Comparison of ENCODE assay signal across 23 cellular contexts in genomic region chr10:87646920-87647319, GRCh38. TPM values are rescaled to one million over a fixed set of nuclear protein-coding genes. Genes with fewer than 3 reads are reported as not detected.
A peak's percentile ranks its signal among the peaks of the same experiment; 100 is the strongest.
DNase-seq lines count a peak whose midpoint lies in the region; TF ChIP-seq lines count a peak whose summit lies in the region.
"Had no signal": no experiment of that assay in that cellular context is flagged by ENCODE, and none has a peak within 500 bp of the region (broad histone marks: within the 10 kb centered on the region; RNA-seq: fewer than 3 reads in every experiment).

No MANE protein-coding gene starts in this region.

- no peak overlapping the region for H3K4me3 ChIP-seq in epithelial cell of esophagus (ENCODE audit: low read length)
- H3K4me3 ChIP-seq: left ventricle myocardium inferior, thyroid gland had no signal

- H3K9me3 Mint-ChIP-seq in activated naive CD4-positive, alpha-beta T cell treated with anti-CD3 and anti-CD28 coated beads for 36 hours: peaks cover 10% of the 10 kb centered on the region
- no peaks in the 10 kb centered on the region for H3K9me3 Mint-ChIP-seq in activated naive CD4-positive, alpha-beta T cell treated with anti-CD3 and anti-CD28 coated beads, Interleukin-2, amount 10 ng/mL, durations not matched to agents 7 days and 5 days
- H3K9me3 Mint-ChIP-seq in stimulated activated naive CD8-positive, alpha-beta T cell treated with anti-CD3 and anti-CD28 coated beads, Interleukin-15, Interleukin-2, amounts not matched to agents 100 ng/mL and 50 ng/mL, for 24 hours: peaks cover 9% of the 10 kb centered on the region
- H3K9me3 Mint-ChIP-seq in osteocyte (ENCODE audit: unreplicated experiment): no peaks in the 10 kb centered on the region
- H3K9me3 Mint-ChIP-seq: CD4-positive, CD25-positive, alpha-beta regulatory T cell; immature natural killer cell had no signal

- H3K36me3 Mint-ChIP-seq in activated naive CD4-positive, alpha-beta T cell treated with anti-CD3 and anti-CD28 coated beads for 36 hours (ENCODE audit: low read depth): peaks cover 2% of the 10 kb centered on the region
- no peaks in the 10 kb centered on the region for H3K36me3 Mint-ChIP-seq in activated naive CD4-positive, alpha-beta T cell treated with anti-CD3 and anti-CD28 coated beads, Interleukin-2, amount 10 ng/mL, durations not matched to agents 7 days and 5 days
- H3K36me3 Mint-ChIP-seq in stimulated activated naive CD8-positive, alpha-beta T cell treated with anti-CD3 and anti-CD28 coated beads, Interleukin-15, Interleukin-2, amounts not matched to agents 100 ng/mL and 50 ng/mL, for 24 hours (ENCODE audit: low read depth): peaks cover 3% of the 10 kb centered on the region
- H3K36me3 Mint-ChIP-seq in osteocyte (ENCODE audit: unreplicated experiment): no peaks in the 10 kb centered on the region
- H3K36me3 Mint-ChIP-seq: CD4-positive, CD25-positive, alpha-beta regulatory T cell; immature natural killer cell had no signal

- peaks cover 20% of the 10 kb centered on the region for H3K4me1 Mint-ChIP-seq in activated naive CD4-positive, alpha-beta T cell treated with anti-CD3 and anti-CD28 coated beads for 36 hours (ENCODE audit: low read depth)
- H3K4me1 Mint-ChIP-seq in activated naive CD4-positive, alpha-beta T cell treated with anti-CD3 and anti-CD28 coated beads, Interleukin-2, amount 10 ng/mL, durations not matched to agents 7 days and 5 days: no peaks in the 10 kb centered on the region
- peaks cover 37% of the 10 kb centered on the region for H3K4me1 Mint-ChIP-seq in stimulated activated naive CD8-positive, alpha-beta T cell treated with anti-CD3 and anti-CD28 coated beads, Interleukin-15, Interleukin-2, amounts not matched to agents 100 ng/mL and 50 ng/mL, for 24 hours (ENCODE audit: low read depth)
- peaks cover 4% of the 10 kb centered on the region for H3K4me1 Mint-ChIP-seq in osteocyte (ENCODE audit: unreplicated experiment)
- H3K4me1 Mint-ChIP-seq: CD4-positive, CD25-positive, alpha-beta regulatory T cell; immature natural killer cell; naive thymus-derived CD4-positive, alpha-beta T cell had no signal

- no peak overlapping the region for H3K4me3 Mint-ChIP-seq in activated naive CD4-positive, alpha-beta T cell treated with anti-CD3 and anti-CD28 coated beads for 36 hours
- no peak overlapping the region for H3K4me3 Mint-ChIP-seq in activated naive CD4-positive, alpha-beta T cell treated with anti-CD3 and anti-CD28 coated beads, Interleukin-2, amount 10 ng/mL, durations not matched to agents 7 days and 5 days
- peak overlapping the region; percentile 19 for H3K4me3 Mint-ChIP-seq in stimulated activated naive CD8-positive, alpha-beta T cell treated with anti-CD3 and anti-CD28 coated beads, Interleukin-15, Interleukin-2, amounts not matched to agents 100 ng/mL and 50 ng/mL, for 24 hours
- H3K4me3 Mint-ChIP-seq in osteocyte (ENCODE audit: unreplicated experiment): no peak overlapping the region
- H3K4me3 Mint-ChIP-seq: CD4-positive, CD25-positive, alpha-beta regulatory T cell; immature natural killer cell; naive thymus-derived CD4-positive, alpha-beta T cell had no signal

- no peak overlapping the region for H3K27ac Mint-ChIP-seq in activated naive CD4-positive, alpha-beta T cell treated with anti-CD3 and anti-CD28 coated beads for 36 hours
- H3K27ac Mint-ChIP-seq in activated naive CD4-positive, alpha-beta T cell treated with anti-CD3 and anti-CD28 coated beads, Interleukin-2, amount 10 ng/mL, durations not matched to agents 7 days and 5 days: no peak overlapping the region
- peak overlapping the region; percentile 70 for H3K27ac Mint-ChIP-seq in stimulated activated naive CD8-positive, alpha-beta T cell treated with anti-CD3 and anti-CD28 coated beads, Interleukin-15, Interleukin-2, amounts not matched to agents 100 ng/mL and 50 ng/mL, for 24 hours
- H3K27ac Mint-ChIP-seq in osteocyte (ENCODE audit: unreplicated experiment): no peak overlapping the region
- H3K27ac Mint-ChIP-seq: CD4-positive, CD25-positive, alpha-beta regulatory T cell; immature natural killer cell; naive thymus-derived CD4-positive, alpha-beta T cell had no signal

- DNase-seq in activated naive CD4-positive, alpha-beta T cell treated with anti-CD3 and anti-CD28 coated beads for 36 hours: peak; percentile 42
- DNase-seq in activated naive CD4-positive, alpha-beta T cell treated with anti-CD3 and anti-CD28 coated beads, Interleukin-2, amount 10 ng/mL, durations not matched to agents 7 days and 5 days: no peak
- DNase-seq in RPMI8226 (peak; percentile 10), epithelial cell of esophagus (ENCODE audit: low read depth) (peak; percentile 30), NCI-H524 (lab: John Stamatoyannopoulos, UW) (no peak), osteocyte (ENCODE audit: extremely low spot score, unreplicated experiment) (no peak)
- DNase-seq in stimulated activated naive CD4-positive, alpha-beta T cell (lab: John Stamatoyannopoulos, UW): no peak
- DNase-seq: brain microvascular endothelial cell; CD4-positive, CD25-positive, alpha-beta regulatory T cell; effector CD8-positive, alpha-beta T cell; erythroblast; foreskin melanocyte; immature natural killer cell; left ventricle myocardium inferior; naive thymus-derived CD4-positive, alpha-beta T cell; NCI-H1048; NCI-H187; NCI-H748 treated with DMSO at 0.1 percent for 48 hours; nucleus accumbens; thyroid gland; WERI-Rb-1 had no signal

- CTCF ChIA-PET in activated naive CD4-positive, alpha-beta T cell treated with anti-CD3 and anti-CD28 coated beads for 36 hours (lab: Charles Lee): no interaction called here
- CTCF ChIA-PET in activated naive CD4-positive, alpha-beta T cell treated with anti-CD3 and anti-CD28 coated beads, Interleukin-2, amount 10 ng/mL, durations not matched to agents 7 days and 5 days (lab: Charles Lee): interaction anchor here (2.7 kb wide), 1 partner anchor 11 kb away, joined by 8 read pairs; no protein-coding TSS in a partner anchor

- peaks cover 4% of the 10 kb centered on the region for H3K27me3 Mint-ChIP-seq in activated naive CD4-positive, alpha-beta T cell treated with anti-CD3 and anti-CD28 coated beads for 36 hours (ENCODE audit: low read depth)
- no peaks in the 10 kb centered on the region for H3K27me3 Mint-ChIP-seq in activated naive CD4-positive, alpha-beta T cell treated with anti-CD3 and anti-CD28 coated beads, Interleukin-2, amount 10 ng/mL, durations not matched to agents 7 days and 5 days
- H3K27me3 Mint-ChIP-seq in stimulated activated naive CD8-positive, alpha-beta T cell treated with anti-CD3 and anti-CD28 coated beads, Interleukin-15, Interleukin-2, amounts not matched to agents 100 ng/mL and 50 ng/mL, for 24 hours: no peaks in the 10 kb centered on the region
- H3K27me3 Mint-ChIP-seq in osteocyte (ENCODE audit: unreplicated experiment): no peaks in the 10 kb centered on the region

- TF ChIP-seq CTCF in epithelial cell of esophagus (IDR thresholded peaks at IDR 0.05; ENCODE audit: insufficient read depth, low read depth, low read length, missing control alignments) (no peak), osteocyte (IDR thresholded peaks at IDR 0.05) (no peak)

- intact Hi-C loops in activated naive CD4-positive, alpha-beta T cell treated with anti-CD3 and anti-CD28 coated beads for 36 hours (cut with micrococcal nuclease): loop anchor here (10.0 kb wide), 1 partner anchor 448 kb away; no protein-coding TSS in a partner anchor

RNA-seq across cellular contexts. Expression of gene PAPSS2, which starts 12.8 kb away (rescaled TPM):
- total RNA-seq in activated naive CD4-positive, alpha-beta T cell treated with anti-CD3 and anti-CD28 coated beads for 36 hours: under 1 TPM in 1 of 2 experiments, not detected in 1; 0.38 TPM
- total RNA-seq in osteocyte: 18.5 and 21.9 TPM in 2 replicates
- total RNA-seq: CD4-positive, CD25-positive, alpha-beta regulatory T cell; G401 had no signal

Comparison
In these comparisons a context has a peak if more than half of its experiments do, and no peak if none do; other contexts are left out.
1. DNase-seq: peak in activated naive CD4-positive, alpha-beta T cell treated with anti-CD3 and anti-CD28 coated beads for 36 hours (single experiment), RPMI8226 (single experiment) and epithelial cell of esophagus (single experiment); none in activated naive CD4-positive, alpha-beta T cell treated with anti-CD3 and anti-CD28 coated beads, Interleukin-2, amount 10 ng/mL, durations not matched to agents 7 days and 5 days (single experiment), NCI-H524 (0 of 2), osteocyte (single experiment) and stimulated activated naive CD4-positive, alpha-beta T cell (0 of 6).
2. RNA of gene PAPSS2, which starts 12.8 kb away (total RNA-seq): 18.5 to 21.9 TPM in osteocyte; 0.38 TPM in activated naive CD4-positive, alpha-beta T cell treated with anti-CD3 and anti-CD28 coated beads for 36 hours; every median in the first group is over 10 times any median in the second.